Comparison of ENCODE assay signal across 7 cellular contexts in genomic region chr6:24520929-24521546, GRCh38. TPM values are rescaled to one million over a fixed set of nuclear protein-coding genes. Genes with fewer than 3 reads are reported as not detected.
A peak's percentile ranks its signal among the peaks of the same experiment; 100 is the strongest.
DNase-seq lines count a peak whose midpoint lies in the region; ATAC-seq and TF ChIP-seq lines count a peak whose summit lies in the region.

No MANE protein-coding gene starts in this region.

- H3K36me3 ChIP-seq in endodermal cell (ENCODE audit: control insufficient read depth, insufficient read depth, low read length) = no peaks in the 10 kb centered on the region
- H3K36me3 ChIP-seq in aorta (ENCODE audit: control insufficient read depth in 1 of 2, insufficient read depth in 2 of 2, low read length in 1 of 2) = peaks cover 0 to 5% of the 10 kb centered on the region in 2 donors

- no peak overlapping the region for H3K27ac ChIP-seq in VCaP
- H3K27ac ChIP-seq in endodermal cell (ENCODE audit: low read depth, low read length) = no peak overlapping the region
- no peak overlapping the region for H3K27ac ChIP-seq in aorta (ENCODE audit: low read depth in 1 of 2, low read length in 2 of 2)

- no peaks in the 10 kb centered on the region for H3K4me1 ChIP-seq in endodermal cell (ENCODE audit: control insufficient read depth, insufficient read depth, low read length)
- H3K4me1 ChIP-seq in aorta (ENCODE audit: control insufficient read depth in 1 of 2, insufficient read depth in 2 of 2, low read length in 2 of 2) = no peaks in the 10 kb centered on the region

- peak; percentile 51 for DNase-seq in EL
- peak; percentile 81 for DNase-seq in HPDE6-E6E7 (ENCODE audit: extremely low spot score)
- DNase-seq in endodermal cell = peak; percentile 87
- DNase-seq in myocyte (ENCODE audit: low read depth) = peak; percentile 55
- peak; percentile 68 to 84 for DNase-seq in aorta

- H3K9me3 ChIP-seq in endodermal cell (ENCODE audit: control insufficient read depth, low read length) (no peaks in the 10 kb centered on the region), aorta (ENCODE audit: control insufficient read depth, low read length) (no peaks in the 10 kb centered on the region)

- peaks cover under 1% of the 10 kb centered on the region for H3K36me3 Mint-ChIP-seq in endodermal cell (ENCODE audit: low read depth)

- no peaks in the 10 kb centered on the region for H3K27me3 Mint-ChIP-seq in endodermal cell (ENCODE audit: insufficient read depth)

- no peaks in the 10 kb centered on the region for H3K4me1 Mint-ChIP-seq in endodermal cell

- H3K4me3 ChIP-seq in endodermal cell (ENCODE audit: low read length) (no peak overlapping the region), aorta (ENCODE audit: low read length in 2 of 2) (no peak overlapping the region)

- ATAC-seq in GM21367 (IDR thresholded peaks at IDR 0.05; ENCODE audit: unreplicated experiment) = peak; percentile 45
- peak; percentile 75 for ATAC-seq in aorta (ENCODE audit: low FRiP score)

- no peak overlapping the region for H3K27ac Mint-ChIP-seq in endodermal cell

- H3K27me3 ChIP-seq in endodermal cell (ENCODE audit: control insufficient read depth, insufficient read depth, low read length, poor library complexity, severe bottlenecking) = no peaks in the 10 kb centered on the region
- no peaks in the 10 kb centered on the region for H3K27me3 ChIP-seq in aorta (ENCODE audit: control insufficient read depth in 1 of 2, insufficient read depth in 2 of 2, low read length in 1 of 2)

- intact Hi-C loops in aorta (cut with DNase I) = loop anchor here in 1 of 2 donors (2.0 kb wide), 1 partner anchor 90 kb away; no protein-coding TSS in a partner anchor

- no peak overlapping the region for H3K9ac ChIP-seq in endodermal cell (ENCODE audit: extremely low read depth, low read length, poor library complexity, severe bottlenecking)

- TF ChIP-seq CTCF in VCaP (conservative IDR thresholded peaks at IDR 0.05) (peak; percentile 94), endodermal cell (conservative IDR thresholded peaks at IDR 0.05) (peak; percentile 89)

- WGBS in endodermal cell (ENCODE audit: insufficient coverage in 1 of 2, insufficient read length in 1 of 2), 2 experiments = 15 to 24% methylated on average over 5 to 6 of the region's 6 CpGs
- 16 to 29% methylated on average over 6 of the region's 6 CpGs for WGBS in aorta, 2 donors

- H3K4me3 Mint-ChIP-seq in endodermal cell = no peak overlapping the region

- no peaks in the 10 kb centered on the region for H3K9me3 Mint-ChIP-seq in endodermal cell

RNA-seq across cellular contexts. Expression of gene ALDH5A1, which starts 26.3 kb away (rescaled TPM):
- total RNA-seq in endodermal cell (1 to 10 TPM; 7.1 to 9.6 TPM), myocyte (1.2 and 1.4 TPM in 2 replicates), aorta (1 to 10 TPM; 5.1 to 8.2 TPM)
- polyA plus RNA-seq in endodermal cell (2013, experiment 1 of 2) = 8.7 TPM
- 8.7 TPM for polyA plus RNA-seq in endodermal cell (2013, experiment 2 of 2)
- polyA plus RNA-seq in myocyte (2012) = 1.9 TPM
- 1 to 10 TPM; 2.1 to 4.9 TPM for polyA plus RNA-seq in aorta

RNA-seq across cellular contexts. Expression of gene GPLD1, which starts 31.7 kb away (rescaled TPM):
- 1 to 10 TPM; 5.3 to 7.5 TPM for total RNA-seq in endodermal cell
- 1.7 TPM for polyA plus RNA-seq in endodermal cell (2013, experiment 1 of 2)
- 1.7 TPM for polyA plus RNA-seq in endodermal cell (2013, experiment 2 of 2)
- 0.19 and 0.26 TPM in 2 replicates for total RNA-seq in myocyte
- 0.33 TPM for polyA plus RNA-seq in myocyte (2012)
- 1 to 10 TPM; 7.3 to 8.2 TPM for total RNA-seq in aorta
- polyA plus RNA-seq in aorta = 1 to 10 TPM in 1 of 2 donors, under 1 TPM in 1; 0.50 to 4.5 TPM
